ENCODE assay signal across 17 cellular contexts in genomic region chr12:4284306-4284705, GRCh38. TPM values are rescaled to one million over a fixed set of nuclear protein-coding genes. Genes with fewer than 3 reads are reported as not detected.
DNase-seq lines count a peak whose midpoint lies in the region; ATAC-seq and TF ChIP-seq lines count a peak whose summit lies in the region.
"Had no signal": no experiment of that assay in that cellular context is flagged by ENCODE, and none has a peak within 500 bp of the region (broad histone marks: within the 10 kb centered on the region; RNA-seq: fewer than 3 reads in every experiment).

No MANE protein-coding gene starts in this region.

- peak overlapping the region; percentile 36 for H3K27ac Mint-ChIP-seq in activated CD4-positive, alpha-beta T cell treated with anti-CD3 and anti-CD28 coated beads, Interleukin-2, amount 10 ng/mL, durations not matched to agents 7 days and 5 days
- H3K27ac Mint-ChIP-seq in activated naive CD8-positive, alpha-beta T cell treated with anti-CD3 and anti-CD28 coated beads, Interleukin-2, amount 50 U/mL, for 24 hours: peak overlapping the region; percentile 67
- peak overlapping the region; percentile 70 to 75 for H3K27ac Mint-ChIP-seq in natural killer cell
- H3K27ac Mint-ChIP-seq: CD8-positive, alpha-beta T cell had no signal

- H3K79me1 ChIP-seq in neuronal stem cell (ENCODE audit: low read depth, low read length): peaks cover 12% of the 10 kb centered on the region

- peaks cover 81% of the 10 kb centered on the region for H3K36me3 Mint-ChIP-seq in activated CD4-positive, alpha-beta T cell treated with anti-CD3 and anti-CD28 coated beads, Interleukin-2, amount 10 ng/mL, durations not matched to agents 7 days and 5 days (ENCODE audit: low read depth)
- H3K36me3 Mint-ChIP-seq in activated naive CD8-positive, alpha-beta T cell treated with anti-CD3 and anti-CD28 coated beads, Interleukin-2, amount 50 U/mL, for 24 hours (ENCODE audit: low read depth): peaks cover 87% of the 10 kb centered on the region
- H3K36me3 Mint-ChIP-seq in natural killer cell: peaks cover 11% of the 10 kb centered on the region

- no peak overlapping the region for H3K18ac ChIP-seq in neuronal stem cell (ENCODE audit: low read length)

- H4K91ac ChIP-seq in neuronal stem cell (ENCODE audit: low read depth, low read length, poor library complexity): no peak overlapping the region

- ATAC-seq in activated naive CD8-positive, alpha-beta T cell treated with anti-CD3 and anti-CD28 coated beads, Interleukin-2, amount 50 U/mL, for 24 hours: no peak
- no peak for ATAC-seq in natural killer cell
- ATAC-seq: CD8-positive, alpha-beta T cell; HCT116 had no signal

- peak overlapping the region; percentile 25 for H3K4me2 ChIP-seq in OCI-LY3 (ENCODE audit: low read length)
- H3K4me2 ChIP-seq in neuronal stem cell (ENCODE audit: insufficient read depth, low read length, poor library complexity, severe bottlenecking): no peak overlapping the region

- peaks cover 100% of the 10 kb centered on the region for H3K79me2 ChIP-seq in OCI-LY3 (ENCODE audit: low read length)

- no peak overlapping the region for H2AK5ac ChIP-seq in neuronal stem cell (ENCODE audit: low read depth, low read length)

- no peak overlapping the region for H2BK5ac ChIP-seq in neuronal stem cell (ENCODE audit: low read length)

- H3K9me3 Mint-ChIP-seq in activated CD4-positive, alpha-beta T cell treated with anti-CD3 and anti-CD28 coated beads, Interleukin-2, amount 10 ng/mL, durations not matched to agents 7 days and 5 days: no peaks in the 10 kb centered on the region
- no peaks in the 10 kb centered on the region for H3K9me3 Mint-ChIP-seq in activated naive CD8-positive, alpha-beta T cell treated with anti-CD3 and anti-CD28 coated beads, Interleukin-2, amount 50 U/mL, for 24 hours
- no peaks in the 10 kb centered on the region for H3K9me3 Mint-ChIP-seq in natural killer cell
- H3K9me3 Mint-ChIP-seq: CD8-positive, alpha-beta T cell had no signal

- H2AFZ ChIP-seq in OCI-LY3 (ENCODE audit: low read depth, low read length) (no peak overlapping the region), neuronal stem cell (ENCODE audit: low read length) (no peak overlapping the region)

- H3K4me3 ChIP-seq in OCI-LY3 (ENCODE audit: low read length) (no peak overlapping the region), neuronal stem cell (ENCODE audit: low read length in 2 of 2) (no peak overlapping the region)

- H3K23ac ChIP-seq in neuronal stem cell (ENCODE audit: low read depth, low read length, poor library complexity): no peak overlapping the region

- CTCF ChIA-PET in activated CD4-positive, alpha-beta T cell treated with anti-CD3 and anti-CD28 coated beads, Interleukin-2, amount 10 ng/mL, durations not matched to agents 7 days and 5 days (lab: Charles Lee): interaction anchor here (0.6 to 0.7 kb wide), 3 partner anchors 44 to 1474 kb away, joined by 3 to 6 read pairs (median 4); no protein-coding TSS in a partner anchor

- no peaks in the 10 kb centered on the region for H3K27me3 Mint-ChIP-seq in activated CD4-positive, alpha-beta T cell treated with anti-CD3 and anti-CD28 coated beads, Interleukin-2, amount 10 ng/mL, durations not matched to agents 7 days and 5 days
- H3K27me3 Mint-ChIP-seq in activated naive CD8-positive, alpha-beta T cell treated with anti-CD3 and anti-CD28 coated beads, Interleukin-2, amount 50 U/mL, for 24 hours: no peaks in the 10 kb centered on the region
- no peaks in the 10 kb centered on the region for H3K27me3 Mint-ChIP-seq in natural killer cell (ENCODE audit: low read depth in 2 of 2)

- intact Hi-C loops in natural killer cell (cut with micrococcal nuclease): no loop called here

- no peak overlapping the region for H3K4me3 Mint-ChIP-seq in activated CD4-positive, alpha-beta T cell treated with anti-CD3 and anti-CD28 coated beads, Interleukin-2, amount 10 ng/mL, durations not matched to agents 7 days and 5 days
- H3K4me3 Mint-ChIP-seq in activated naive CD8-positive, alpha-beta T cell treated with anti-CD3 and anti-CD28 coated beads, Interleukin-2, amount 50 U/mL, for 24 hours: peak overlapping the region; percentile 5
- no peak overlapping the region for H3K4me3 Mint-ChIP-seq in natural killer cell
- H3K4me3 Mint-ChIP-seq: CD8-positive, alpha-beta T cell had no signal

- H2BK15ac ChIP-seq in neuronal stem cell (ENCODE audit: low read length): no peak overlapping the region

- no peak overlapping the region for H3K4ac ChIP-seq in neuronal stem cell (ENCODE audit: low read length)

- H4K20me1 ChIP-seq in OCI-LY3 (ENCODE audit: insufficient read depth, low read length): peaks cover 100% of the 10 kb centered on the region

- H3K4me1 ChIP-seq in OCI-LY3 (ENCODE audit: low read length) (peaks cover 94% of the 10 kb centered on the region), neuronal stem cell (ENCODE audit: control insufficient read depth in 2 of 2, insufficient read depth in 1 of 2, low read depth in 1 of 2, low read length in 2 of 2) (peaks cover 46 to 51% of the 10 kb centered on the region in 2 donors)

- H3K4me1 Mint-ChIP-seq in activated CD4-positive, alpha-beta T cell treated with anti-CD3 and anti-CD28 coated beads, Interleukin-2, amount 10 ng/mL, durations not matched to agents 7 days and 5 days: peaks cover 89% of the 10 kb centered on the region
- peaks cover 96% of the 10 kb centered on the region for H3K4me1 Mint-ChIP-seq in activated naive CD8-positive, alpha-beta T cell treated with anti-CD3 and anti-CD28 coated beads, Interleukin-2, amount 50 U/mL, for 24 hours
- H3K4me1 Mint-ChIP-seq in natural killer cell: peaks cover 72 to 74% of the 10 kb centered on the region in 2 donors

- POLR2A ChIA-PET in activated CD4-positive, alpha-beta T cell treated with anti-CD3 and anti-CD28 coated beads, Interleukin-2, amount 10 ng/mL, durations not matched to agents 7 days and 5 days (lab: Charles Lee): interaction anchor here (0.7 kb wide), 1 partner anchor 13 kb away, joined by 3 read pairs; no protein-coding TSS in a partner anchor

- no CpG with 5 or more reads among the region's 4 CpGs for WGBS in neuronal stem cell (ENCODE audit: extremely low coverage in 2 of 2, insufficient read length in 2 of 2, insufficient replicate concordance in 1 of 2), 2 donors

- H3K36me3 ChIP-seq in OCI-LY3 (replicated peaks; ENCODE audit: low read depth, low read length): peaks cover 95% of the 10 kb centered on the region
- H3K36me3 ChIP-seq in neuronal stem cell (replicated peaks in 1 of 2; ENCODE audit: control insufficient read depth in 2 of 2, insufficient read depth in 2 of 2, low read length in 2 of 2): peaks cover 74 to 100% of the 10 kb centered on the region in 2 donors

- no peak overlapping the region for H3K9ac ChIP-seq in OCI-LY3 (ENCODE audit: low read length)
- no peak overlapping the region for H3K9ac ChIP-seq in neuronal stem cell (ENCODE audit: low read depth, low read length, poor library complexity)

- no peak overlapping the region for H3K14ac ChIP-seq in neuronal stem cell (ENCODE audit: low read length)

- H4K8ac ChIP-seq in neuronal stem cell (ENCODE audit: low read depth, low read length): no peak overlapping the region

- H3K27ac ChIP-seq in OCI-LY3 (ENCODE audit: low read length) (no peak overlapping the region), neuronal stem cell (replicated peaks; ENCODE audit: low read length) (no peak overlapping the region)
- H3K27ac ChIP-seq: 22Rv1 had no signal

- H3K27me3 ChIP-seq in OCI-LY3 (ENCODE audit: low read depth, low read length): no peaks in the 10 kb centered on the region
- no peaks in the 10 kb centered on the region for H3K27me3 ChIP-seq in neuronal stem cell (ENCODE audit: control insufficient read depth in 3 of 3, insufficient read depth in 3 of 3, low read depth in 1 of 3, low read length in 3 of 3)

- no peak overlapping the region for H2BK12ac ChIP-seq in neuronal stem cell (ENCODE audit: low read length)

- TF ChIP-seq CTCF in OCI-LY3 (IDR thresholded peaks at IDR 0.05; ENCODE audit: low read depth, low read length): no peak
- no peak for TF ChIP-seq CTCF in natural killer cell (IDR thresholded peaks at IDR 0.05)

- H3K9me3 ChIP-seq in OCI-LY3 (ENCODE audit: insufficient read depth, low read length) (no peaks in the 10 kb centered on the region), neuronal stem cell (replicated peaks in 1 of 2; ENCODE audit: control insufficient read depth in 2 of 2, insufficient read depth in 1 of 2, low read depth in 1 of 2, low read length in 2 of 2) (no peaks in the 10 kb centered on the region)

- no peak overlapping the region for H2BK120ac ChIP-seq in neuronal stem cell (ENCODE audit: low read depth, low read length)

- no peak for DNase-seq in activated CD4-positive, alpha-beta T cell treated with anti-CD3 and anti-CD28 coated beads, Interleukin-2, amount 10 ng/mL, durations not matched to agents 7 days and 5 days
- DNase-seq in activated CD4-positive, alpha-beta T cell treated with anti-CD3 and anti-CD28 coated beads for 48 hours: no peak
- no peak for DNase-seq in activated naive CD8-positive, alpha-beta T cell treated with anti-CD3 and anti-CD28 coated beads, Interleukin-2, amount 50 U/mL, for 24 hours
- DNase-seq in natural killer cell: no peak
- DNase-seq in epidermal melanocyte (ENCODE audit: insufficient read length, low spot score): no peak
- no peak for DNase-seq in HK-2 (ENCODE audit: unreplicated experiment)
- DNase-seq in neuronal stem cell (ENCODE audit: low spot score): no peak
- DNase-seq: CD8-positive, alpha-beta T cell; NCI-H1417; NCI-H1930; NCI-H446 treated with DMSO at 0.1 percent for 48 hours; NK-92 treated with Interleukin-12 subunit alpha and Interleukin-12 subunit beta, amount 100 ng/mL, for 24 hours; OCI-M1 had no signal

RNA-seq across cellular contexts. Expression of gene CCND2, which starts 10.7 kb away (rescaled TPM):
- 100 to 1,000 TPM; 290 to 332 TPM for total RNA-seq in activated CD4-positive, alpha-beta T cell treated with anti-CD3 and anti-CD28 coated beads, Interleukin-2, amount 10 ng/mL, durations not matched to agents 7 days and 5 days
- 100 to 1,000 TPM; 164 to 247 (median 228) TPM for total RNA-seq in natural killer cell
- 82.7 TPM for polyA plus RNA-seq in neuronal stem cell (2013, experiment 1 of 2)
- polyA plus RNA-seq in neuronal stem cell (2013, experiment 2 of 2): 87.9 TPM
- total RNA-seq: RPMI7951 had no signal

RNA-seq across cellular contexts. Expression of gene TIGAR, which starts 36.7 kb away (rescaled TPM):
- total RNA-seq in activated CD4-positive, alpha-beta T cell treated with anti-CD3 and anti-CD28 coated beads, Interleukin-2, amount 10 ng/mL, durations not matched to agents 7 days and 5 days: 10 to 100 TPM; 11.0 to 14.4 TPM
- 1 to 10 TPM; 6.1 to 7.4 (median 7.3) TPM for total RNA-seq in natural killer cell
- polyA plus RNA-seq in neuronal stem cell (2013, experiment 1 of 2): 10.6 TPM
- polyA plus RNA-seq in neuronal stem cell (2013, experiment 2 of 2): 10.3 TPM
